Comparison of ENCODE assay signal across 8 cellular contexts in genomic region chr19:51339313-51339686, GRCh38. TPM values are rescaled to one million over a fixed set of nuclear protein-coding genes. Genes with fewer than 3 reads are reported as not detected.
DNase-seq lines count a peak whose midpoint lies in the region; ATAC-seq lines count a peak whose summit lies in the region.

No MANE protein-coding gene starts in this region.

- H3K27me3 ChIP-seq in skeletal muscle satellite cell (ENCODE audit: control insufficient read depth, insufficient read depth, low read length), result no peaks in the 10 kb centered on the region

- H3K36me3 Mint-ChIP-seq in T-cell, result no peaks in the 10 kb centered on the region

- H3K9ac ChIP-seq in skeletal muscle satellite cell (ENCODE audit: low read depth, low read length), result peak overlapping the region; percentile 65

- CTCF ChIA-PET in T-cell (lab: Charles Lee), result interaction anchor here in 1 of 2 donors (0.5 to 1.1 kb wide), 3 partner anchors 26 to 69 kb away, joined by 3 to 4 read pairs (median 3); no protein-coding TSS in a partner anchor

- H3K9me3 Mint-ChIP-seq in T-cell, result no peaks in the 10 kb centered on the region

- H3K36me3 ChIP-seq in skeletal muscle satellite cell (ENCODE audit: insufficient read depth, low read length), result no peaks in the 10 kb centered on the region

- H3K27me3 Mint-ChIP-seq in T-cell, result peaks cover 4 to 11% of the 10 kb centered on the region in 2 donors

- POLR2A ChIA-PET in T-cell (lab: Charles Lee), result no interaction called here

- peak overlapping the region; percentile 81 for H3K4me3 ChIP-seq in skeletal muscle satellite cell (ENCODE audit: low read length)

- peak in 3 of 4 experiments; percentile 1 to 9 (median 1) for ATAC-seq in T-cell (replicated peaks in 1 of 4)

- peak overlapping the region; percentile 93 for H3K4me2 ChIP-seq in skeletal muscle satellite cell (ENCODE audit: low read length)

- peaks cover 16% of the 10 kb centered on the region for H3K4me1 ChIP-seq in skeletal muscle satellite cell (ENCODE audit: control insufficient read depth, insufficient read depth, low read length)

- H3K4me1 Mint-ChIP-seq in T-cell, result peaks cover 9 to 22% (median 16%) of the 10 kb centered on the region in 3 donors

- H3K27ac Mint-ChIP-seq in T-cell, result peak overlapping the region; percentile 4 to 23

- DNase-seq in stimulated activated CD4-positive, alpha-beta T cell treated with anti-CD3 and anti-CD28 coated beads, Interleukin-4, amount 100 ng/mL, for 48 hours (ENCODE audit: low read depth in 2 of 2), result peak; percentile 23 to 32
- no peak for DNase-seq in stimulated activated CD4-positive, alpha-beta T cell treated with anti-CD3 and anti-CD28 coated beads, Interleukin-15, amount 100 ng/mL, for 24 hours
- DNase-seq in T-cell (peak in 5 of 34 experiments; percentile 5 to 21 (median 12)), globus pallidus (ENCODE audit: low spot score) (peak; percentile 15), NCI-H82 treated with DMSO at 0.1 percent for 48 hours (lab: John Stamatoyannopoulos, UW; ENCODE audit: unreplicated experiment) (no peak), NAMALWA (ENCODE audit: low spot score) (no peak), NOMO-1 (lab: John Stamatoyannopoulos, UW; ENCODE audit: unreplicated experiment in 2 of 2) (no peak)

- H3K4me3 Mint-ChIP-seq in T-cell, result peak overlapping the region; percentile 79 to 89 (median 85)

- H3K9me3 ChIP-seq in skeletal muscle satellite cell (replicated peaks; ENCODE audit: low read length), result no peaks in the 10 kb centered on the region

RNA-seq across cellular contexts. Expression of gene VSIG10L, which starts 2.6 kb away (rescaled TPM):
- under 1 TPM; 0.18 to 0.70 (median 0.39) TPM for total RNA-seq in T-cell
- total RNA-seq in skeletal muscle satellite cell (2012; rRNA removed), result 0.51 and 0.66 TPM in 2 replicates

RNA-seq across cellular contexts. Expression of gene ETFB, which starts 26.9 kb away (rescaled TPM):
- total RNA-seq in T-cell, result 10 to 100 TPM; 37.8 to 67.8 (median 61.1) TPM
- 191 and 230 TPM in 2 replicates for total RNA-seq in skeletal muscle satellite cell (2012; rRNA removed)

RNA-seq across cellular contexts. Expression of gene IGLON5, which starts 27.9 kb away (rescaled TPM):
- under 1 TPM in 1 of 5 donors, not detected in 4; 0.10 TPM for total RNA-seq in T-cell
- under 0.01 TPM in 1 of 2 replicates, not detected in the other for total RNA-seq in skeletal muscle satellite cell (2012; rRNA removed)

RNA-seq across cellular contexts. Expression of gene CLDND2, which starts 29.5 kb away (rescaled TPM):
- total RNA-seq in T-cell, result 1 to 10 TPM; 2.0 to 8.5 (median 5.8) TPM
- not detected in 2 replicates for total RNA-seq in skeletal muscle satellite cell (2012; rRNA removed)

RNA-seq across cellular contexts. Expression of gene NKG7, which starts 33.2 kb away (rescaled TPM):
- total RNA-seq in T-cell, result 100 to 1,000 TPM in 4 of 5 donors, 10 to 100 TPM in 1; 42.9 to 356 (median 105) TPM
- total RNA-seq in skeletal muscle satellite cell (2012; rRNA removed), result not detected in 2 replicates

Comparison
In these comparisons a context has a peak if more than half of its experiments do, and no peak if none do; other contexts are left out.
1. DNase-seq: peak in stimulated activated CD4-positive, alpha-beta T cell treated with anti-CD3 and anti-CD28 coated beads, Interleukin-4, amount 100 ng/mL, for 48 hours (2 of 2) and globus pallidus (single experiment); none in stimulated activated CD4-positive, alpha-beta T cell treated with anti-CD3 and anti-CD28 coated beads, Interleukin-15, amount 100 ng/mL, for 24 hours (single experiment), NCI-H82 treated with DMSO at 0.1 percent for 48 hours (single experiment), NAMALWA (single experiment) and NOMO-1 (0 of 2).